In the genomic region with DNA sequence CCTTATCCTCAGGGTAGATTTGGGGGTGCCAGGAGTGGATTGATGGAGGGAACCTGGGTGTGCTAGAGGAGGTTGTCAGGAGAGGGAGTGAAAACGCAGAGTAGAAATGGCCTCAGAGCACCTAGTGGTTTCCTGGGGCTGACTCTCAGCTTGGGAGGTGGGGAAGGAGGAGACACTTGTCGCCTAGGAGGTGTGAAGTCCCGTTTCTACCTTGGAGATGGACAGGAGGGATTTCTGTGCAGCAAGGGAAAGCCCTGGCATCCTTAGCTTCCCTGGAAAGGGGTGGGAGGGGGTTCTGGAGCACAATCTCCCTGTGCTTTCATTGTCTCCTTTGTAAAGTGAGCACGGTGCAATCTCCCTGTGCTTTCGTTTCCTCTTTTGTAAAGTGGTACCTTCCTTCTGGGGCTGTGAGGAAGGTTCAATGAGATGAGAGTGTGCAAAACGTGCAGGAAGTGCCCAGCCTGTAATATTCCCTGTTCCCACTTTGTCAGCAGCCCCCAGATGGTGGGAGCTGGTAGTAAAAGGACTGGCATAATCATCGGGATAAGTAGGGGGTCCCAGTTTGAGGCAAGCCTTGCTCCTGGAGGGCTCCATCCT, we compare ENCODE assay signal across 8 cellular contexts. TPM values are rescaled to one million over a fixed set of nuclear protein-coding genes. Genes with fewer than 3 reads are reported as not detected.
DNase-seq lines count a peak whose midpoint lies in the region; ATAC-seq and TF ChIP-seq lines count a peak whose summit lies in the region.

No MANE protein-coding gene starts in this region.

- intact Hi-C loops in left ventricle myocardium inferior (cut with micrococcal nuclease) = no loop called here
- intact Hi-C loops in Right ventricle myocardium superior (cut with DNase I) = no loop called here
- intact Hi-C loops in upper lobe of right lung (cut with DNase I) = no loop called here
- intact Hi-C loops in left lung (cut with DNase I) = no loop called here

- H3K27ac ChIP-seq in left ventricle myocardium inferior (replicated peaks) = no peak overlapping the region
- no peak overlapping the region for H3K27ac ChIP-seq in upper lobe of right lung
- peak overlapping the region in 1 of 2 donors; percentile 37 for H3K27ac ChIP-seq in left lung

- peak overlapping the region; percentile 91 for H3K4me3 ChIP-seq in left ventricle myocardium inferior
- peak overlapping the region; percentile 88 for H3K4me3 ChIP-seq in upper lobe of right lung
- H3K4me3 ChIP-seq in left lung = peak overlapping the region in 1 of 2 donors; percentile 82

- H3K36me3 ChIP-seq in left ventricle myocardium inferior (peaks cover 7% of the 10 kb centered on the region), upper lobe of right lung (peaks cover 21% of the 10 kb centered on the region), left lung (peaks cover 0 to 38% of the 10 kb centered on the region in 2 donors)

- H3K36me3 Mint-ChIP-seq in activated naive CD4-positive, alpha-beta T cell treated with anti-CD3 and anti-CD28 coated beads, Interleukin-2, amount 50 U/mL, for 72 hours = peaks cover 11 to 27% of the 10 kb centered on the region in 2 donors

- no peaks in the 10 kb centered on the region for H3K9me3 Mint-ChIP-seq in activated naive CD4-positive, alpha-beta T cell treated with anti-CD3 and anti-CD28 coated beads, Interleukin-2, amount 50 U/mL, for 72 hours

- DNase-seq in left ventricle myocardium inferior = no peak
- no peak for DNase-seq in Right ventricle myocardium superior
- peak in 1 of 2 donors; percentile 21 for DNase-seq in activated naive CD4-positive, alpha-beta T cell treated with anti-CD3 and anti-CD28 coated beads, Interleukin-2, amount 50 U/mL, for 72 hours (ENCODE audit: low spot score in 2 of 2)
- no peak for DNase-seq in upper lobe of right lung
- no peak for DNase-seq in left lung
- DNase-seq in HT-29 (ENCODE audit: low spot score) = no peak

- peak overlapping the region; percentile 85 to 86 for H3K27ac Mint-ChIP-seq in activated naive CD4-positive, alpha-beta T cell treated with anti-CD3 and anti-CD28 coated beads, Interleukin-2, amount 50 U/mL, for 72 hours

- H3K9me3 ChIP-seq in left ventricle myocardium inferior (replicated peaks) (peaks cover 11% of the 10 kb centered on the region), upper lobe of right lung (no peaks in the 10 kb centered on the region), left lung (no peaks in the 10 kb centered on the region)

- ATAC-seq in Right ventricle myocardium superior (ENCODE audit: poor library complexity) = no peak
- peak; percentile 69 for ATAC-seq in HG03066 (IDR thresholded peaks at IDR 0.05; ENCODE audit: low read depth, unreplicated experiment)
- ATAC-seq in activated naive CD4-positive, alpha-beta T cell treated with anti-CD3 and anti-CD28 coated beads, Interleukin-2, amount 50 U/mL, for 72 hours = peak in 1 of 2 donors; percentile 52
- no peak for ATAC-seq in upper lobe of right lung
- ATAC-seq in left lung = no peak
- ATAC-seq in esophagus mucosa = no peak

- H3K4me1 ChIP-seq in left ventricle myocardium inferior (peaks cover 20% of the 10 kb centered on the region), upper lobe of right lung (peaks cover 13% of the 10 kb centered on the region), left lung (peaks cover 11 to 36% of the 10 kb centered on the region in 2 donors)

- H3K27me3 ChIP-seq in left ventricle myocardium inferior (ENCODE audit: low read depth) = peaks cover 44% of the 10 kb centered on the region
- no peaks in the 10 kb centered on the region for H3K27me3 ChIP-seq in upper lobe of right lung
- no peaks in the 10 kb centered on the region for H3K27me3 ChIP-seq in left lung

- TF ChIP-seq CTCF in left ventricle myocardium inferior (IDR thresholded peaks at IDR 0.05; ENCODE audit: borderline replicate concordance) (no peak), upper lobe of right lung (IDR thresholded peaks at IDR 0.05) (no peak), left lung (IDR thresholded peaks at IDR 0.05) (no peak)

RNA-seq across cellular contexts. Expression of a gene that starts 1.6 kb away (rescaled TPM):
- 5.4 TPM for total RNA-seq in left ventricle myocardium inferior
- 5.1 TPM for total RNA-seq in Right ventricle myocardium superior
- total RNA-seq in activated naive CD4-positive, alpha-beta T cell treated with anti-CD3 and anti-CD28 coated beads, Interleukin-2, amount 50 U/mL, for 72 hours = 10 to 100 TPM; 21.8 to 76.6 TPM
- total RNA-seq in upper lobe of right lung = 47.4 TPM
- total RNA-seq in left lung = 10 to 100 TPM; 35.8 to 47.5 TPM
- total RNA-seq in HT-29 (2014; rRNA removed; shearing (Covaris generic)) = 53.9 and 70.9 TPM in 2 replicates
- total RNA-seq in esophagus mucosa = 33.6 TPM

RNA-seq across cellular contexts. Expression of a gene that starts 33.1 kb away (rescaled TPM):
- total RNA-seq in left ventricle myocardium inferior = 4.8 TPM
- total RNA-seq in Right ventricle myocardium superior = 4.6 TPM
- total RNA-seq in activated naive CD4-positive, alpha-beta T cell treated with anti-CD3 and anti-CD28 coated beads, Interleukin-2, amount 50 U/mL, for 72 hours = 10 to 100 TPM; 17.8 to 85.9 TPM
- 60.0 TPM for total RNA-seq in upper lobe of right lung
- 10 to 100 TPM; 25.7 to 48.3 TPM for total RNA-seq in left lung
- 51.0 and 54.3 TPM in 2 replicates for total RNA-seq in HT-29 (2014; rRNA removed; shearing (Covaris generic))
- total RNA-seq in esophagus mucosa = 37.2 TPM

RNA-seq across cellular contexts. Expression of a gene that starts 38.5 kb away (rescaled TPM):
- 4.8 TPM for total RNA-seq in left ventricle myocardium inferior
- total RNA-seq in Right ventricle myocardium superior = 3.7 TPM
- total RNA-seq in activated naive CD4-positive, alpha-beta T cell treated with anti-CD3 and anti-CD28 coated beads, Interleukin-2, amount 50 U/mL, for 72 hours = 100 to 1,000 TPM in 1 of 2 donors, 10 to 100 TPM in 1; 56.6 to 199 TPM
- total RNA-seq in upper lobe of right lung = 57.7 TPM
- 10 to 100 TPM; 24.0 to 35.3 TPM for total RNA-seq in left lung
- total RNA-seq in HT-29 (2014; rRNA removed; shearing (Covaris generic)) = 3.4 and 5.8 TPM in 2 replicates
- 20.6 TPM for total RNA-seq in esophagus mucosa
